Comparison of ENCODE assay signal across 8 cellular contexts in the genomic region with DNA sequence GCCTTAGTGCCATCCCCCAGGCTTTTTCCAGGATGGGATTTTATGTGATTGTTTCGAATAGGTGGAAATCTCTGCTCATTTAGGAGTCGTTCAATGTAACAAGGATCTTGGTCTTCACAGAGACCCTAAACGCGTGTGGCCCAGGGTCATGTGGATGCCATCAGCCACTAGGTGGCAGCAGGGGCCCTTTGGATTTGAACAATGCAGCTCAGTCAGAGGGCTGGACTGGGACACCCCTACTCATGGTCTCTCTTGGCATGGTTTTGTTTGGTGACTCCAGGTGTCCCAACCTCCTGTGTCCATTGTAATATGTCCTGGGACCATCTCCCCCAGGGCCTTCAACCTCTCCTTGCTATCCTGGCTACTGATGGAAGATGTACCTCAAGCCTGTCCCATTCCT. TPM values are rescaled to one million over a fixed set of nuclear protein-coding genes. Genes with fewer than 3 reads are reported as not detected.
A peak's percentile ranks its signal among the peaks of the same experiment; 100 is the strongest.
DNase-seq lines count a peak whose midpoint lies in the region; ATAC-seq and TF ChIP-seq lines count a peak whose summit lies in the region.
"Not testable (repeated sequence)": the region's sequence is repeated elsewhere in the genome, so short reads cannot be mapped to it uniquely, and the experiment has no call there.

No MANE protein-coding gene starts in this region.

- ATAC-seq in GM21526 (IDR thresholded peaks at IDR 0.05; ENCODE audit: low FRiP score, unreplicated experiment) (peak; percentile 49), Right ventricle myocardium superior (ENCODE audit: poor library complexity) (peak; percentile 94)

- TF ChIP-seq EP300 in Ishikawa (IDR thresholded peaks at IDR 0.05; ENCODE audit: borderline replicate concordance) = not testable (repeated sequence)

- TF ChIP-seq CTCF in C4-2B (conservative IDR thresholded peaks at IDR 0.05) (peak; percentile 44), osteocyte (IDR thresholded peaks at IDR 0.05) (peak; percentile 60)

- not testable (repeated sequence) for H3K4me3 Mint-ChIP-seq in activated CD4-positive, alpha-beta T cell treated with anti-CD3 and anti-CD28 coated beads, Interleukin-2, amount 10 ng/mL, durations not matched to agents 24 days and 14 days; activated naive CD8-positive, alpha-beta T cell treated with anti-CD3 and anti-CD28 coated beads for 36 hours; osteocyte (ENCODE audit: unreplicated experiment)

- DNase-seq in activated CD4-positive, alpha-beta T cell treated with anti-CD3 and anti-CD28 coated beads, Interleukin-2, amount 10 ng/mL, durations not matched to agents 24 days and 14 days = peak; percentile 89
- DNase-seq in activated naive CD8-positive, alpha-beta T cell treated with anti-CD3 and anti-CD28 coated beads for 36 hours = peak; percentile 69
- DNase-seq in Right ventricle myocardium superior (peak; percentile 88), osteocyte (ENCODE audit: extremely low spot score, unreplicated experiment) (peak; percentile 91)
- DNase-seq in stimulated activated CD8-positive, alpha-beta memory T cell treated with anti-CD3 and anti-CD28 coated beads, Interleukin-15, amount 100 ng/mL, for 48 hours (ENCODE audit: low read depth in 2 of 2) = peak; percentile 29 to 63

- intact Hi-C loops in activated CD4-positive, alpha-beta T cell treated with anti-CD3 and anti-CD28 coated beads, Interleukin-2, amount 10 ng/mL, durations not matched to agents 24 days and 14 days (cut with micrococcal nuclease); Right ventricle myocardium superior (cut with DNase I): not testable (repeated sequence)

- H3K36me3 Mint-ChIP-seq in activated CD4-positive, alpha-beta T cell treated with anti-CD3 and anti-CD28 coated beads, Interleukin-2, amount 10 ng/mL, durations not matched to agents 24 days and 14 days (ENCODE audit: low read depth); activated naive CD8-positive, alpha-beta T cell treated with anti-CD3 and anti-CD28 coated beads for 36 hours; osteocyte (ENCODE audit: unreplicated experiment): not testable (repeated sequence)

- TF ChIP-seq RAD21 in Ishikawa (IDR thresholded peaks at IDR 0.05; ENCODE audit: low read depth) = peak; percentile 44

- not testable (repeated sequence) for H3K9me3 Mint-ChIP-seq in activated CD4-positive, alpha-beta T cell treated with anti-CD3 and anti-CD28 coated beads, Interleukin-2, amount 10 ng/mL, durations not matched to agents 24 days and 14 days; activated naive CD8-positive, alpha-beta T cell treated with anti-CD3 and anti-CD28 coated beads for 36 hours; osteocyte (ENCODE audit: unreplicated experiment)

- not testable (repeated sequence) for H3K27ac ChIP-seq in C4-2B

- not testable (repeated sequence) for H3K27ac Mint-ChIP-seq in activated CD4-positive, alpha-beta T cell treated with anti-CD3 and anti-CD28 coated beads, Interleukin-2, amount 10 ng/mL, durations not matched to agents 24 days and 14 days; activated naive CD8-positive, alpha-beta T cell treated with anti-CD3 and anti-CD28 coated beads for 36 hours; osteocyte (ENCODE audit: unreplicated experiment)

- H3K27me3 Mint-ChIP-seq in activated CD4-positive, alpha-beta T cell treated with anti-CD3 and anti-CD28 coated beads, Interleukin-2, amount 10 ng/mL, durations not matched to agents 24 days and 14 days; activated naive CD8-positive, alpha-beta T cell treated with anti-CD3 and anti-CD28 coated beads for 36 hours; osteocyte (ENCODE audit: unreplicated experiment): not testable (repeated sequence)

- H3K4me1 Mint-ChIP-seq in activated CD4-positive, alpha-beta T cell treated with anti-CD3 and anti-CD28 coated beads, Interleukin-2, amount 10 ng/mL, durations not matched to agents 24 days and 14 days; activated naive CD8-positive, alpha-beta T cell treated with anti-CD3 and anti-CD28 coated beads for 36 hours; osteocyte (ENCODE audit: unreplicated experiment): not testable (repeated sequence)

RNA-seq across cellular contexts. Expression of gene SCGB1C2, which starts 0.8 kb away (rescaled TPM):
- not detected in 2 replicates for total RNA-seq in activated CD4-positive, alpha-beta T cell treated with anti-CD3 and anti-CD28 coated beads, Interleukin-2, amount 10 ng/mL, durations not matched to agents 24 days and 14 days
- total RNA-seq in activated naive CD8-positive, alpha-beta T cell treated with anti-CD3 and anti-CD28 coated beads for 36 hours = not detected
- total RNA-seq in Right ventricle myocardium superior (not detected), osteocyte (not detected in 2 replicates)

RNA-seq across cellular contexts. Expression of gene DOC2B, which starts 44.9 kb away (rescaled TPM):
- 0.98 and 1.0 TPM in 2 replicates for total RNA-seq in activated CD4-positive, alpha-beta T cell treated with anti-CD3 and anti-CD28 coated beads, Interleukin-2, amount 10 ng/mL, durations not matched to agents 24 days and 14 days
- under 1 TPM; 0.06 to 0.08 TPM for total RNA-seq in activated naive CD8-positive, alpha-beta T cell treated with anti-CD3 and anti-CD28 coated beads for 36 hours
- total RNA-seq in Right ventricle myocardium superior = 3.4 TPM
- 0.10 TPM in 1 of 2 replicates, not detected in the other for total RNA-seq in osteocyte
